Comparison of ENCODE assay signal across 1 cellular context in the genomic region with DNA sequence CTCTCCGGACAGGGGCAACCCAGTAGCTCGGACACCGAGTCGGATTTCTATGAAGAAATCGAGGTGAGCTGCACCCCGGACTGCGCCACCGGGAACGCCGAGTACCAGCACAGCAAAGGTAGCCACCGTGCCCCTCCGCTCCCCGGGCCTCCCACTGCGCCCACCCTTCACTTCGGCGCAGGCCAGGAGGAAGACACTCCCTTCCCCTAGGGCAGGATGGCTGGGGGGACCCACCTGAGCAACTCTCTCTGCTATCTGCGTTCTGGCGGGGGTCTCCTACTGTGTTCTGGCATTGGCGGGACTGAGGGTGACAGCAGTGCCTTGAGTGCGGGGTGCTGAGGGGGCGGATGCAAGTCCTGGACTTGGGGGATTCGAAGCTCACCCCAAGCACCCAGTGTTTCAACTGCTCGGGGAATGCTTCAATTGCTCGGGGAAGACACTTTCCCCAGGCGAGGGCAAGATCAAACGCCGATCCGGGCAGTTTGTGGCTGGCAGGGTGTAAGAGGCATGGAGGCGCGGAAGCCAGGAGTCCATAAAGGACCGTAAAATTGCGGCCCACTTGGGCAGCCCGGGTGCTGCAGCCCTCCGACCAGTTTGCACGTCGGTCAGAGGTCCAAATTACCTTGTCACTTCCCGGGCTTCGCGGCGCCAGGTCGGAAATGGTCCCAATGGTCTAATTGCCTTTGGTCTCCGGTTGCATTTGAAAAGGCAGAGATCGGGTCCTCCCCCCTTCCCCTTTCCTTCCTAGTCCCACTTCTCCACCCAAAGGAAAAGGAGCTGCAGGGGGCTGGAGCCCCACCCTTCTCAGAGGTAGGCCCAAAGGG.
TF ChIP-seq lines count a peak whose summit lies in the region.

No MANE protein-coding gene starts in this region.

TF ChIP-seq in SK-N-SH treated with all-trans-retinoic acid at 6 μM for 48 hours, 23 proteins besides CTCF, POLR2A, EP300 and RAD21 (continued from another document):
- no peak for TF ChIP-seq GLIS3 (CRISPR knock-in tag; IDR thresholded peaks at IDR 0.05)
- TF ChIP-seq, protein P1, sequence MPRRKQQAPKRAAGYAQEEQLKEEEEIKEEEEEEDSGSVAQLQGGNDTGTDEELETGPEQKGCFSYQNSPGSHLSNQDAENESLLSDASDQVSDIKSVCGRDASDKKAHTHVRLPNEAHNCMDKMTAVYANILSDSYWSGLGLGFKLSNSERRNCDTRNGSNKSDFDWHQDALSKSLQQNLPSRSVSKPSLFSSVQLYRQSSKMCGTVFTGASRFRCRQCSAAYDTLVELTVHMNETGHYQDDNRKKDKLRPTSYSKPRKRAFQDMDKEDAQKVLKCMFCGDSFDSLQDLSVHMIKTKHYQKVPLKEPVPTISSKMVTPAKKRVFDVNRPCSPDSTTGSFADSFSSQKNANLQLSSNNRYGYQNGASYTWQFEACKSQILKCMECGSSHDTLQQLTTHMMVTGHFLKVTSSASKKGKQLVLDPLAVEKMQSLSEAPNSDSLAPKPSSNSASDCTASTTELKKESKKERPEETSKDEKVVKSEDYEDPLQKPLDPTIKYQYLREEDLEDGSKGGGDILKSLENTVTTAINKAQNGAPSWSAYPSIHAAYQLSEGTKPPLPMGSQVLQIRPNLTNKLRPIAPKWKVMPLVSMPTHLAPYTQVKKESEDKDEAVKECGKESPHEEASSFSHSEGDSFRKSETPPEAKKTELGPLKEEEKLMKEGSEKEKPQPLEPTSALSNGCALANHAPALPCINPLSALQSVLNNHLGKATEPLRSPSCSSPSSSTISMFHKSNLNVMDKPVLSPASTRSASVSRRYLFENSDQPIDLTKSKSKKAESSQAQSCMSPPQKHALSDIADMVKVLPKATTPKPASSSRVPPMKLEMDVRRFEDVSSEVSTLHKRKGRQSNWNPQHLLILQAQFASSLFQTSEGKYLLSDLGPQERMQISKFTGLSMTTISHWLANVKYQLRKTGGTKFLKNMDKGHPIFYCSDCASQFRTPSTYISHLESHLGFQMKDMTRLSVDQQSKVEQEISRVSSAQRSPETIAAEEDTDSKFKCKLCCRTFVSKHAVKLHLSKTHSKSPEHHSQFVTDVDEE (CRISPR knock-in tag; IDR thresholded peaks at IDR 0.05): no peak
- TF ChIP-seq ARNTL (CRISPR knock-in tag; IDR thresholded peaks at IDR 0.05; ENCODE audit: borderline replicate concordance, low read depth): no peak
- no peak for TF ChIP-seq ZNF565 (CRISPR knock-in tag; conservative IDR thresholded peaks at IDR 0.05; ENCODE audit: low read depth)
- TF ChIP-seq ESRRG (CRISPR knock-in tag; IDR thresholded peaks at IDR 0.05): no peak
- TF ChIP-seq ZFP30 (CRISPR knock-in tag; IDR thresholded peaks at IDR 0.05): no peak
- TF ChIP-seq ZC3H10 (CRISPR knock-in tag; IDR thresholded peaks at IDR 0.05): no peak
- no peak for TF ChIP-seq SNAI2 (CRISPR knock-in tag; IDR thresholded peaks at IDR 0.05)
- no peak for TF ChIP-seq TOX (CRISPR knock-in tag; IDR thresholded peaks at IDR 0.05; ENCODE audit: borderline replicate concordance)
- TF ChIP-seq ISL1 (CRISPR knock-in tag; IDR thresholded peaks at IDR 0.05): no peak
- TF ChIP-seq, protein P2, sequence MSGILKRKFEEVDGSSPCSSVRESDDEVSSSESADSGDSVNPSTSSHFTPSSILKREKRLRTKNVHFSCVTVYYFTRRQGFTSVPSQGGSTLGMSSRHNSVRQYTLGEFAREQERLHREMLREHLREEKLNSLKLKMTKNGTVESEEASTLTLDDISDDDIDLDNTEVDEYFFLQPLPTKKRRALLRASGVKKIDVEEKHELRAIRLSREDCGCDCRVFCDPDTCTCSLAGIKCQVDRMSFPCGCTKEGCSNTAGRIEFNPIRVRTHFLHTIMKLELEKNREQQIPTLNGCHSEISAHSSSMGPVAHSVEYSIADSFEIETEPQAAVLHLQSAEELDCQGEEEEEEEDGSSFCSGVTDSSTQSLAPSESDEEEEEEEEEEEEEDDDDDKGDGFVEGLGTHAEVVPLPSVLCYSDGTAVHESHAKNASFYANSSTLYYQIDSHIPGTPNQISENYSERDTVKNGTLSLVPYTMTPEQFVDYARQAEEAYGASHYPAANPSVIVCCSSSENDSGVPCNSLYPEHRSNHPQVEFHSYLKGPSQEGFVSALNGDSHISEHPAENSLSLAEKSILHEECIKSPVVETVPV (CRISPR knock-in tag; IDR thresholded peaks at IDR 0.05): no peak
- TF ChIP-seq OSR1 (CRISPR knock-in tag; IDR thresholded peaks at IDR 0.05): no peak
- TF ChIP-seq ZNF70 (CRISPR knock-in tag; IDR thresholded peaks at IDR 0.05): no peak
- no peak for TF ChIP-seq PPARA (CRISPR knock-in tag; IDR thresholded peaks at IDR 0.05; ENCODE audit: borderline replicate concordance)
- no peak for TF ChIP-seq BACH2 (CRISPR knock-in tag; IDR thresholded peaks at IDR 0.05; ENCODE audit: borderline replicate concordance)
- TF ChIP-seq, protein P3, sequence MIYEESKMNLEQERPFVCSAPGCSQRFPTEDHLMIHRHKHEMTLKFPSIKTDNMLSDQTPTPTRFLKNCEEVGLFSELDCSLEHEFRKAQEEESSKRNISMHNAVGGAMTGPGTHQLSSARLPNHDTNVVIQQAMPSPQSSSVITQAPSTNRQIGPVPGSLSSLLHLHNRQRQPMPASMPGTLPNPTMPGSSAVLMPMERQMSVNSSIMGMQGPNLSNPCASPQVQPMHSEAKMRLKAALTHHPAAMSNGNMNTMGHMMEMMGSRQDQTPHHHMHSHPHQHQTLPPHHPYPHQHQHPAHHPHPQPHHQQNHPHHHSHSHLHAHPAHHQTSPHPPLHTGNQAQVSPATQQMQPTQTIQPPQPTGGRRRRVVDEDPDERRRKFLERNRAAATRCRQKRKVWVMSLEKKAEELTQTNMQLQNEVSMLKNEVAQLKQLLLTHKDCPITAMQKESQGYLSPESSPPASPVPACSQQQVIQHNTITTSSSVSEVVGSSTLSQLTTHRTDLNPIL (CRISPR knock-in tag; IDR thresholded peaks at IDR 0.05; ENCODE audit: low read depth): no peak
- TF ChIP-seq CSDC2 (CRISPR knock-in tag; IDR thresholded peaks at IDR 0.05): no peak
